35 cellular contexts compared by ENCODE assay signal in the genomic region with DNA sequence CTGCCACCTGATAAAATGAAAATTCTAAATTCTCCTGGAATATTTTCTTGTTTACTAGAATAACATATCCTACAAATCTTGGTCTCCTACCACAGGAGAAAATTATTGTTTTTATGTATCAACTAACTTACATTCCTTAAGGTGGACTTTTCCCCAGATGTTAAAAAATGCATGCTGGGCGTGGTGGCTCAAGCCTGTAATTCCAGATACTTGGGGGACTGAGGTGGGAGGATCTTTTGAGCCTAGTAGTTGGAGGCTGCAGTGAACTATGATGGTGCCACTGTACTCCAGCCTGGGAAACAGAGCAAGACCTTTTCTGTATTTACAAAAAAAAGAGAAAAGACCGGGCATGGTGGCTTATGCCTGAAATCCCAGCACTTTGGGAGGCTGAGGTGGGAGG. TPM values are rescaled to one million over a fixed set of nuclear protein-coding genes. Genes with fewer than 3 reads are reported as not detected.
"Had no signal": no experiment of that assay in that cellular context is flagged by ENCODE, and none has a peak within 500 bp of the region (broad histone marks: within the 10 kb centered on the region; RNA-seq: fewer than 3 reads in every experiment).

No MANE protein-coding gene starts in this region.

- H3K4me1 Mint-ChIP-seq: activated B cell treated with CpG ODN at 0.5 μM for 24 hours; activated CD4-positive, alpha-beta T cell treated with anti-CD3 and anti-CD28 coated beads, Interleukin-2, amount 10 ng/mL, durations not matched to agents 24 days and 14 days; activated naive CD4-positive, alpha-beta T cell treated with anti-CD3 and anti-CD28 coated beads, Interleukin-2, amount 10 ng/mL, durations not matched to agents 7 days and 5 days; activated naive CD4-positive, alpha-beta T cell treated with anti-CD3 and anti-CD28 coated beads, Interleukin-2, amount 50 U/mL, for 24 hours; activated naive CD8-positive, alpha-beta T cell treated with anti-CD3 and anti-CD28 coated beads, Interleukin-2, amount 10 ng/mL, durations not matched to agents 7 days and 5 days; activated naive CD8-positive, alpha-beta T cell treated with anti-CD3 and anti-CD28 coated beads, Interleukin-2, amount 50 U/mL, for 24 hours; brain; central memory CD8-positive, alpha-beta T cell had no signal

- H3K27ac Mint-ChIP-seq: activated B cell treated with CpG ODN at 0.5 μM for 24 hours; activated CD4-positive, alpha-beta memory T cell treated with anti-CD3 and anti-CD28 coated beads for 36 hours; activated CD4-positive, alpha-beta T cell treated with anti-CD3 and anti-CD28 coated beads, Interleukin-2, amount 10 ng/mL, durations not matched to agents 24 days and 14 days; activated CD8-positive, alpha-beta T cell treated with anti-CD3 and anti-CD28 coated beads for 36 hours; activated naive CD4-positive, alpha-beta T cell treated with anti-CD3 and anti-CD28 coated beads, Interleukin-2, amount 10 ng/mL, durations not matched to agents 7 days and 5 days; activated naive CD4-positive, alpha-beta T cell treated with anti-CD3 and anti-CD28 coated beads, Interleukin-2, amount 50 U/mL, for 24 hours; activated naive CD8-positive, alpha-beta T cell; activated naive CD8-positive, alpha-beta T cell treated with anti-CD3 and anti-CD28 coated beads, Interleukin-2, amount 10 ng/mL, durations not matched to agents 7 days and 5 days; activated naive CD8-positive, alpha-beta T cell treated with anti-CD3 and anti-CD28 coated beads, Interleukin-2, amount 50 U/mL, for 24 hours; activated T-cell treated with anti-CD3 and anti-CD28 coated beads, Interleukin-2, amount 50 U/mL, for 24 hours; activated T-helper 2 cell treated with anti-CD3 and anti-CD28 coated beads, Interferon-gamma antibody, Interleukin-2, Interleukin-4, amounts not matched to agents 10 μg/mL and 5 μg/mL and 100 μg/mL, durations not matched to agents 14 hours and 24 hours and 36 hours; brain; T-helper 1 cell treated with Interleukin-12 subunit alpha and Interleukin-12 subunit beta and Interleukin-4 antibody, amounts not matched to agents 30 μg/mL and 1 μg/mL, for 36 hours; T-helper 2 cell treated with Interferon-gamma antibody and Interleukin-4, amounts not matched to agents 5 μg/mL and 100 μg/mL, for 36 hours had no signal

- H3K36me3 ChIP-seq: ascending aorta, cardiac muscle cell had no signal

- H3K9me3 ChIP-seq: ascending aorta had no signal

- H3K27me3 ChIP-seq: ascending aorta, cardiac muscle cell had no signal

- H3K27me3 Mint-ChIP-seq: activated CD4-positive, alpha-beta T cell treated with anti-CD3 and anti-CD28 coated beads, Interleukin-2, amount 10 ng/mL, durations not matched to agents 24 days and 14 days; activated CD8-positive, alpha-beta T cell treated with anti-CD3 and anti-CD28 coated beads for 36 hours; activated naive CD4-positive, alpha-beta T cell treated with anti-CD3 and anti-CD28 coated beads, Interleukin-2, amount 10 ng/mL, durations not matched to agents 7 days and 5 days; activated naive CD8-positive, alpha-beta T cell; activated T-cell treated with anti-CD3 and anti-CD28 coated beads, Interleukin-2, amount 50 U/mL, for 24 hours had no signal

- H3K9me3 Mint-ChIP-seq: activated B cell treated with CpG ODN at 0.5 μM for 24 hours; activated CD4-positive, alpha-beta memory T cell treated with anti-CD3 and anti-CD28 coated beads for 36 hours; activated CD4-positive, alpha-beta T cell treated with anti-CD3 and anti-CD28 coated beads, Interleukin-2, amount 10 ng/mL, durations not matched to agents 24 days and 14 days; activated CD8-positive, alpha-beta T cell treated with anti-CD3 and anti-CD28 coated beads for 36 hours; activated naive CD4-positive, alpha-beta T cell treated with anti-CD3 and anti-CD28 coated beads, Interleukin-2, amount 10 ng/mL, durations not matched to agents 7 days and 5 days; activated naive CD4-positive, alpha-beta T cell treated with anti-CD3 and anti-CD28 coated beads, Interleukin-2, amount 50 U/mL, for 24 hours; activated naive CD8-positive, alpha-beta T cell treated with anti-CD3 and anti-CD28 coated beads, Interleukin-2, amount 10 ng/mL, durations not matched to agents 7 days and 5 days; activated naive CD8-positive, alpha-beta T cell treated with anti-CD3 and anti-CD28 coated beads, Interleukin-2, amount 50 U/mL, for 24 hours; activated T-cell treated with anti-CD3 and anti-CD28 coated beads, Interleukin-2, amount 50 U/mL, for 24 hours; activated T-helper 2 cell treated with anti-CD3 and anti-CD28 coated beads, Interferon-gamma antibody, Interleukin-2, Interleukin-4, amounts not matched to agents 10 μg/mL and 5 μg/mL and 100 μg/mL, durations not matched to agents 14 hours and 24 hours and 36 hours; brain; central memory CD8-positive, alpha-beta T cell; T-helper 1 cell treated with Interleukin-12 subunit alpha and Interleukin-12 subunit beta and Interleukin-4 antibody, amounts not matched to agents 30 μg/mL and 1 μg/mL, for 36 hours; T-helper 2 cell treated with Interferon-gamma antibody and Interleukin-4, amounts not matched to agents 5 μg/mL and 100 μg/mL, for 36 hours had no signal

- H3K4me3 ChIP-seq: ascending aorta, cardiac muscle cell had no signal

- H3K27ac ChIP-seq: ascending aorta, cardiac muscle cell, VCaP had no signal

- H3K4me3 Mint-ChIP-seq: activated B cell treated with CpG ODN at 0.5 μM for 24 hours; activated CD4-positive, alpha-beta memory T cell treated with anti-CD3 and anti-CD28 coated beads for 36 hours; activated CD4-positive, alpha-beta T cell treated with anti-CD3 and anti-CD28 coated beads, Interleukin-2, amount 10 ng/mL, durations not matched to agents 24 days and 14 days; activated CD8-positive, alpha-beta T cell treated with anti-CD3 and anti-CD28 coated beads for 36 hours; activated naive CD4-positive, alpha-beta T cell treated with anti-CD3 and anti-CD28 coated beads, Interleukin-2, amount 10 ng/mL, durations not matched to agents 7 days and 5 days; activated naive CD4-positive, alpha-beta T cell treated with anti-CD3 and anti-CD28 coated beads, Interleukin-2, amount 50 U/mL, for 24 hours; activated naive CD8-positive, alpha-beta T cell; activated naive CD8-positive, alpha-beta T cell treated with anti-CD3 and anti-CD28 coated beads, Interleukin-2, amount 10 ng/mL, durations not matched to agents 7 days and 5 days; activated naive CD8-positive, alpha-beta T cell treated with anti-CD3 and anti-CD28 coated beads, Interleukin-2, amount 50 U/mL, for 24 hours; activated T-cell treated with anti-CD3 and anti-CD28 coated beads, Interleukin-2, amount 50 U/mL, for 24 hours; brain; central memory CD8-positive, alpha-beta T cell; T-helper 1 cell treated with Interleukin-12 subunit alpha and Interleukin-12 subunit beta and Interleukin-4 antibody, amounts not matched to agents 30 μg/mL and 1 μg/mL, for 36 hours; T-helper 2 cell treated with Interferon-gamma antibody and Interleukin-4, amounts not matched to agents 5 μg/mL and 100 μg/mL, for 36 hours had no signal

- DNase-seq: activated B cell treated with CpG ODN at 0.5 μM for 24 hours; activated CD4-positive, alpha-beta memory T cell treated with anti-CD3 and anti-CD28 coated beads for 36 hours; activated CD4-positive, alpha-beta T cell treated with anti-CD3 and anti-CD28 coated beads for 4 hours; activated CD4-positive, alpha-beta T cell treated with anti-CD3 and anti-CD28 coated beads, Interleukin-2, amount 10 ng/mL, durations not matched to agents 24 days and 14 days; activated CD4-positive, alpha-beta T cell treated with anti-CD3 and anti-CD28 coated beads, Interleukin-2, amount 50 U/mL, for 1 hour; activated CD4-positive, alpha-beta T cell treated with anti-CD3 and anti-CD28 coated beads, Interleukin-2, amount 50 U/mL, for 4 hours; activated CD4-positive, CD25-positive, alpha-beta regulatory T cell treated with anti-CD3 and anti-CD28 coated beads, Interleukin-2, amount 50 U/mL, for 72 hours; activated CD8-positive, alpha-beta memory T cell treated with anti-CD3 and anti-CD28 coated beads, Interleukin-2, amount 50 U/mL, for 48 hours; activated CD8-positive, alpha-beta T cell treated with anti-CD3 and anti-CD28 coated beads for 36 hours; activated effector memory CD4-positive, alpha-beta T cell treated with Interleukin-2 at 50 U/mL for 16 hours; activated gamma-delta T cell; activated naive CD4-positive, alpha-beta T cell treated with anti-CD3 and anti-CD28 coated beads, Interleukin-2, amount 10 ng/mL, durations not matched to agents 7 days and 5 days; activated naive CD4-positive, alpha-beta T cell treated with Interleukin-2 at 50 U/mL for 16 hours; activated naive CD8-positive, alpha-beta T cell treated with anti-CD3 and anti-CD28 coated beads, Interleukin-2, amount 10 ng/mL, durations not matched to agents 7 days and 5 days; activated naive CD8-positive, alpha-beta T cell treated with anti-CD3 and anti-CD28 coated beads, Interleukin-2, amount 50 U/mL, for 24 hours; activated T-cell treated with anti-CD3 and anti-CD28 coated beads, Interleukin-2, amount 50 U/mL, for 24 hours; activated T-cell treated with anti-CD3 and anti-CD28 coated beads, Interleukin-2, amount 50 U/mL, for 48 hours; amygdala; anterior cingulate cortex; caudate nucleus; cerebellar nuclear complex; T-helper 1 cell; T-helper 2 cell; T-helper 9 cell had no signal

- ATAC-seq: activated CD8-positive, alpha-beta T cell treated with anti-CD3 and anti-CD28 coated beads for 36 hours; activated naive CD8-positive, alpha-beta T cell treated with anti-CD3 and anti-CD28 coated beads, Interleukin-2, amount 50 U/mL, for 24 hours had no signal

- H3K36me3 Mint-ChIP-seq: activated CD4-positive, alpha-beta memory T cell treated with anti-CD3 and anti-CD28 coated beads for 36 hours; activated naive CD4-positive, alpha-beta T cell treated with anti-CD3 and anti-CD28 coated beads, Interleukin-2, amount 10 ng/mL, durations not matched to agents 7 days and 5 days; activated naive CD4-positive, alpha-beta T cell treated with anti-CD3 and anti-CD28 coated beads, Interleukin-2, amount 50 U/mL, for 24 hours; activated naive CD8-positive, alpha-beta T cell; activated naive CD8-positive, alpha-beta T cell treated with anti-CD3 and anti-CD28 coated beads, Interleukin-2, amount 10 ng/mL, durations not matched to agents 7 days and 5 days; brain had no signal

- H3K4me1 ChIP-seq: ascending aorta had no signal

RNA-seq across cellular contexts. Expression of a gene that starts 27.9 kb away (rescaled TPM):
- total RNA-seq: activated B cell treated with CpG ODN at 0.5 μM for 24 hours; activated CD4-positive, alpha-beta memory T cell treated with anti-CD3 and anti-CD28 coated beads for 36 hours; activated CD4-positive, alpha-beta T cell treated with anti-CD3 and anti-CD28 coated beads, Interleukin-2, amount 10 ng/mL, durations not matched to agents 24 days and 14 days; activated CD8-positive, alpha-beta memory T cell treated with anti-CD3 and anti-CD28 coated beads for 36 hours; activated CD8-positive, alpha-beta T cell treated with anti-CD3 and anti-CD28 coated beads for 36 hours; activated naive CD8-positive, alpha-beta T cell treated with anti-CD3 and anti-CD28 coated beads, Interleukin-2, amount 10 ng/mL, durations not matched to agents 7 days and 5 days; activated T-helper 2 cell treated with anti-CD3 and anti-CD28 coated beads, Interferon-gamma antibody, Interleukin-2, Interleukin-4, amounts not matched to agents 10 μg/mL and 5 μg/mL and 100 μg/mL, durations not matched to agents 14 hours and 24 hours and 36 hours had no signal
- polyA plus RNA-seq: cardiac muscle cell had no signal
